36 cellular contexts compared by ENCODE assay signal in genomic region chr7:1598286-1598685, GRCh38. TPM values are rescaled to one million over a fixed set of nuclear protein-coding genes. Genes with fewer than 3 reads are reported as not detected.
"Had no signal": no experiment of that assay in that cellular context is flagged by ENCODE, and none has a peak within 500 bp of the region (broad histone marks: within the 10 kb centered on the region; RNA-seq: fewer than 3 reads in every experiment).

No MANE protein-coding gene starts in this region.

- FAIRE-seq: astrocyte, TTC549 had no signal

- H3K27me3 ChIP-seq: body of pancreas, Peyer's patch had no signal

- H3K9me3 ChIP-seq: adrenal gland, body of pancreas, breast epithelium, Peyer's patch had no signal

- H3K9me3 Mint-ChIP-seq: activated B cell treated with CpG ODN at 0.5 μM for 24 hours; activated naive CD4-positive, alpha-beta T cell treated with anti-CD3 and anti-CD28 coated beads for 36 hours; activated naive CD4-positive, alpha-beta T cell treated with anti-CD3 and anti-CD28 coated beads, Interleukin-2, amount 50 U/mL, for 72 hours; activated T-cell treated with anti-CD3 and anti-CD28 coated beads, Interleukin-2, amount 50 U/mL, for 4 hours; activated T-helper 1 cell treated with anti-CD3 and anti-CD28 coated beads, Interleukin-12 subunit alpha, Interleukin-12 subunit beta, Interleukin-2, Interleukin-4 antibody, amounts not matched to agents 30 ng/mL and 10 ng/mL and 1 ng/mL, durations not matched to agents 14 hours and 24 hours and 36 hours; T-helper 2 cell treated with Interferon-gamma antibody and Interleukin-4, amounts not matched to agents 5 μg/mL and 100 μg/mL, for 36 hours had no signal

- H3K4me1 ChIP-seq: adrenal gland, body of pancreas, breast epithelium, Peyer's patch had no signal

- H3K27ac ChIP-seq: adrenal gland, body of pancreas, breast epithelium, KMS-11, Peyer's patch had no signal

- H3K27ac Mint-ChIP-seq: activated B cell treated with CpG ODN at 0.5 μM for 24 hours; activated CD4-positive, alpha-beta memory T cell treated with anti-CD3 and anti-CD28 coated beads for 36 hours; activated naive CD4-positive, alpha-beta T cell treated with anti-CD3 and anti-CD28 coated beads for 36 hours; activated T-helper 1 cell treated with anti-CD3 and anti-CD28 coated beads, Interleukin-12 subunit alpha, Interleukin-12 subunit beta, Interleukin-2, Interleukin-4 antibody, amounts not matched to agents 30 ng/mL and 10 ng/mL and 1 ng/mL, durations not matched to agents 14 hours and 24 hours and 36 hours; T-helper 1 cell treated with Interleukin-12 subunit alpha and Interleukin-12 subunit beta and Interleukin-4 antibody, amounts not matched to agents 30 μg/mL and 1 μg/mL, for 36 hours; T-helper 2 cell treated with Interferon-gamma antibody and Interleukin-4, amounts not matched to agents 5 μg/mL and 100 μg/mL, for 36 hours had no signal

- H3K36me3 Mint-ChIP-seq: activated CD4-positive, alpha-beta memory T cell treated with anti-CD3 and anti-CD28 coated beads for 36 hours; activated naive CD4-positive, alpha-beta T cell treated with anti-CD3 and anti-CD28 coated beads, Interleukin-2, amount 50 U/mL, for 72 hours had no signal

- DNase-seq: activated B cell treated with CpG ODN at 0.5 μM for 24 hours; activated CD4-positive, alpha-beta memory T cell treated with anti-CD3 and anti-CD28 coated beads for 36 hours; activated CD4-positive, alpha-beta T cell treated with anti-CD3 and anti-CD28 coated beads for 4 hours; activated CD4-positive, alpha-beta T cell treated with anti-CD3 and anti-CD28 coated beads, Interleukin-2, amount 50 U/mL, for 1 hour; activated CD4-positive, CD25-positive, alpha-beta regulatory T cell treated with anti-CD3 and anti-CD28 coated beads, Interleukin-2, amount 50 U/mL, for 72 hours; activated CD8-positive, alpha-beta memory T cell treated with anti-CD3 and anti-CD28 coated beads, Interleukin-2, amount 50 U/mL, for 4 hours; activated gamma-delta T cell treated with Interleukin-2 at 50 U/mL for 16 hours; activated naive CD4-positive, alpha-beta T cell treated with anti-CD3 and anti-CD28 coated beads for 36 hours; activated T-cell treated with anti-CD3 and anti-CD28 coated beads for 4 hours; activated T-cell treated with anti-CD3 and anti-CD28 coated beads, Interleukin-2, amount 50 U/mL, for 4 hours; adrenal gland; body of pancreas; MM.1S; MV-4-11; NCI-H1092; NCI-H1436 treated with DMSO at 0.1 percent for 48 hours; NCI-H187 treated with DMSO at 0.1 percent for 48 hours; NCI-H2081; NCI-H2171 treated with DMSO at 0.1 percent for 48 hours; NCI-H2227 treated with DMSO at 0.1 percent for 48 hours; NCI-H446; NCI-H524; NCI-H69; NK-92 treated with Interleukin-12 subunit alpha and Interleukin-12 subunit beta, amount 100 ng/mL, for 24 hours; PC-3; Peyer's patch; RPMI8226; SIG-M5 had no signal

- H3K4me3 Mint-ChIP-seq: activated B cell treated with CpG ODN at 0.5 μM for 24 hours; activated CD4-positive, alpha-beta memory T cell treated with anti-CD3 and anti-CD28 coated beads for 36 hours; activated naive CD4-positive, alpha-beta T cell treated with anti-CD3 and anti-CD28 coated beads for 36 hours; activated T-cell treated with anti-CD3 and anti-CD28 coated beads, Interleukin-2, amount 50 U/mL, for 4 hours; activated T-helper 1 cell treated with anti-CD3 and anti-CD28 coated beads, Interleukin-12 subunit alpha, Interleukin-12 subunit beta, Interleukin-2, Interleukin-4 antibody, amounts not matched to agents 30 ng/mL and 10 ng/mL and 1 ng/mL, durations not matched to agents 14 hours and 24 hours and 36 hours; T-helper 1 cell treated with Interleukin-12 subunit alpha and Interleukin-12 subunit beta and Interleukin-4 antibody, amounts not matched to agents 30 μg/mL and 1 μg/mL, for 36 hours; T-helper 2 cell treated with Interferon-gamma antibody and Interleukin-4, amounts not matched to agents 5 μg/mL and 100 μg/mL, for 36 hours had no signal

- H3K36me3 ChIP-seq: adrenal gland, breast epithelium, Peyer's patch had no signal

- H3K9ac ChIP-seq: KMS-11 had no signal

- ATAC-seq: activated naive CD4-positive, alpha-beta T cell treated with anti-CD3 and anti-CD28 coated beads, Interleukin-2, amount 50 U/mL, for 72 hours; activated T-cell treated with anti-CD3 and anti-CD28 coated beads, Interleukin-2, amount 50 U/mL, for 4 hours; body of pancreas; PC-3 had no signal

- H3K4me2 ChIP-seq: KMS-11 had no signal

- H3K4me3 ChIP-seq: adrenal gland, body of pancreas, breast epithelium, Peyer's patch had no signal

RNA-seq across cellular contexts. Expression of gene TMEM184A, which starts 42.3 kb away (rescaled TPM):
- total RNA-seq: activated B cell treated with CpG ODN at 0.5 μM for 24 hours; activated CD4-positive, alpha-beta memory T cell treated with anti-CD3 and anti-CD28 coated beads for 36 hours had no signal
